8 cellular contexts compared by ENCODE assay signal in the genomic region with DNA sequence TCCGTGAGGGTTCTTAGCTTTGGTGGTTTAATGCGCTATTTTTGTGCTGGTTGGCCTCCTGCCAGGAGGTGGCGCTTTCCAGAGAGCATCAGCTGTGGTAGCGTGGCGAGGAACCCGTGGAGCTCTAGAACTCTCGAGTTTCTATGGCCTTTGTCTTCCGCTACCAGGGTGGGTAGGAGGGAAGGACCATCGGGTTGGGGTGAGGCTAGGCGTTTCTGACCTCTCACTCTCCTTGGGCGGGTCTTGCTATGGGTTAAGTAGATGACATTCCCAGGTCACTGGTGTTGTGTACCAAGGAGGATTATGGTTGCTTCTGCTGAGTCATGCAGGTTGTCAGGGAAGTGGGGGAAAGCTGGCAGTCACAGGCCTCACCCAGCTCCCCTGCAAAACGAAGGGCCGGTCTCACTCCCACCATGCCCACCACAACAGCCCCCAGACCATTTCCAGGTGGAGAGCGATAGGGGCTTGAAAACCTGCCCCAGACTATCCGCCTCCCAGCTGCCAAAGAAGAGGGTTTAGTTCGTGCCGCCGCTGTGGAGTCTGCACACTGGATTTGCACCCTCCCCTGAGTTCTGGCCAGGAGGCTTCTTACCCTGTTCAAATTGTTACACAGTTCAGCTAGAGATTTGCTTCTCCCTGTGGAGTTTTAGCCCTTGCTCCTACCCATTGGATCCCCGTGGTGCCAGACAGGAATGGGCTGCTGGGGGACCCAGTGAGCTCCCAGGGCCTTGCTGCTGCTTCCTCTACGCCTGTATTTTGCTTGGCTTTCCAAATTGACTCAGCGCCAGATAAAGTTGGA. TPM values are rescaled to one million over a fixed set of nuclear protein-coding genes. Genes with fewer than 3 reads are reported as not detected.
A peak's percentile ranks its signal among the peaks of the same experiment; 100 is the strongest.
DNase-seq lines count a peak whose midpoint lies in the region; ATAC-seq and TF ChIP-seq lines count a peak whose summit lies in the region.

No MANE protein-coding gene starts in this region.

- peaks cover 2% of the 10 kb centered on the region for H3K9me3 Mint-ChIP-seq in neural crest cell

- H3K4me2 ChIP-seq in DOHH2 (ENCODE audit: low read length) (no peak overlapping the region), OCI-LY7 (ENCODE audit: low read length) (no peak overlapping the region)

- no peaks in the 10 kb centered on the region for H3K9me2 ChIP-seq in DOHH2 (replicated peaks; ENCODE audit: control insufficient read depth, low read length)
- H3K9me2 ChIP-seq in OCI-LY7 (ENCODE audit: insufficient read depth, low read length) = no peaks in the 10 kb centered on the region

- BruUV-seq in OCI-LY7 (replicated peaks; lab: Mats Ljungman, UMichigan) = no TSS peak

- no peaks in the 10 kb centered on the region for H3K9me3 ChIP-seq in DOHH2 (ENCODE audit: control insufficient read depth, insufficient read depth, low read length)
- H3K9me3 ChIP-seq in OCI-LY7 (ENCODE audit: low read length) = no peaks in the 10 kb centered on the region

- H3K27ac ChIP-seq in DOHH2 (ENCODE audit: low read depth, low read length) (no peak overlapping the region), OCI-LY7 (ENCODE audit: low read depth, low read length, poor library complexity, severe bottlenecking) (no peak overlapping the region), brain microvascular endothelial cell (no peak overlapping the region)

- in situ Hi-C loops in brain microvascular endothelial cell (cut with HindIII; ENCODE audit: low pct_ligation_motif_present, low sequenced_read_pairs) = no loop called here

- ATAC-seq in GM18498 (IDR thresholded peaks at IDR 0.05; ENCODE audit: unreplicated experiment) = no peak

- POLR2A ChIA-PET in OCI-LY7 (lab: Charles Lee) = interaction anchor here (0.6 to 1.3 kb wide), 2 partner anchors 8 to 1796 kb away, joined by 4 to 5 read pairs; no protein-coding TSS in a partner anchor

- peaks cover 29% of the 10 kb centered on the region for H3K36me3 Mint-ChIP-seq in neural crest cell (ENCODE audit: low read depth)

- CTCF ChIA-PET in OCI-LY7 (lab: Charles Lee; ENCODE audit: unreplicated experiment) = no interaction called here

- no peak overlapping the region for H2AFZ ChIP-seq in OCI-LY7 (ENCODE audit: low read length)

- H3K79me2 ChIP-seq in DOHH2 (ENCODE audit: control insufficient read depth, low read length) (no peaks in the 10 kb centered on the region), OCI-LY7 (ENCODE audit: insufficient read depth, low read depth, low read length) (no peaks in the 10 kb centered on the region)

- H3K4me3 Mint-ChIP-seq in neural crest cell = no peak overlapping the region

- peak; percentile 36 for TF ChIP-seq CTCF in DOHH2 (IDR thresholded peaks at IDR 0.05; ENCODE audit: low read depth, low read length, poor library complexity, severe bottlenecking)
- TF ChIP-seq CTCF in OCI-LY7 (conservative IDR thresholded peaks at IDR 0.05; ENCODE audit: low read length) = peak; percentile 53
- peak; percentile 14 for TF ChIP-seq CTCF in brain microvascular endothelial cell (IDR thresholded peaks at IDR 0.05; ENCODE audit: low read depth, low read length, missing control alignments)
- TF ChIP-seq CTCF in neural crest cell (conservative IDR thresholded peaks at IDR 0.05) = peak; percentile 22

- no peaks in the 10 kb centered on the region for H3K4me1 Mint-ChIP-seq in neural crest cell

- H3K27ac Mint-ChIP-seq in neural crest cell (ENCODE audit: unreplicated experiment) = no peak overlapping the region

- H3K27me3 ChIP-seq in DOHH2 (ENCODE audit: control insufficient read depth, low read length) = no peaks in the 10 kb centered on the region
- no peaks in the 10 kb centered on the region for H3K27me3 ChIP-seq in brain microvascular endothelial cell (replicated peaks)

- intact Hi-C loops in OCI-LY7 (cut with micrococcal nuclease; ENCODE audit: unreplicated experiment) = no loop called here

- H3K4me1 ChIP-seq in DOHH2 (ENCODE audit: control insufficient read depth, low read length) = no peaks in the 10 kb centered on the region
- no peaks in the 10 kb centered on the region for H3K4me1 ChIP-seq in OCI-LY7 (ENCODE audit: insufficient read depth, low read length, poor library complexity, severe bottlenecking)

- no peak overlapping the region for H3K4me3 ChIP-seq in DOHH2 (ENCODE audit: low read length)
- no peak overlapping the region for H3K4me3 ChIP-seq in OCI-LY7 (ENCODE audit: low read depth, low read length, poor library complexity, severe bottlenecking)
- H3K4me3 ChIP-seq in brain microvascular endothelial cell (ENCODE audit: low read depth, low read length) = peak overlapping the region; percentile 12

- DNase-seq in OCI-LY7 (ENCODE audit: low spot score) (no peak), brain microvascular endothelial cell (no peak), neural crest cell (ENCODE audit: low read depth, low spot score) (no peak), NCI-H2196 treated with DMSO at 0.1 percent for 48 hours (lab: John Stamatoyannopoulos, UW; ENCODE audit: unreplicated experiment) (no peak), nucleus accumbens (lab: John Stamatoyannopoulos, UW) (no peak), SK-N-DZ (ENCODE audit: low spot score) (no peak)

- peaks cover 26% of the 10 kb centered on the region for H3K36me3 ChIP-seq in DOHH2 (ENCODE audit: control insufficient read depth, low read length)
- peaks cover 75% of the 10 kb centered on the region for H3K36me3 ChIP-seq in OCI-LY7 (ENCODE audit: insufficient read depth, low read length)
- H3K36me3 ChIP-seq in brain microvascular endothelial cell (replicated peaks) = no peaks in the 10 kb centered on the region

- H3F3A ChIP-seq in DOHH2 (ENCODE audit: control insufficient read depth, insufficient read depth) = no peaks in the 10 kb centered on the region

- H4K20me1 ChIP-seq in DOHH2 (ENCODE audit: control insufficient read depth, insufficient read depth, low read depth, low read length) (no peaks in the 10 kb centered on the region), OCI-LY7 (ENCODE audit: insufficient read depth, low read length) (no peaks in the 10 kb centered on the region)

- H3K27me3 Mint-ChIP-seq in neural crest cell (ENCODE audit: low read depth) = no peaks in the 10 kb centered on the region

RNA-seq across cellular contexts. Expression of a gene that starts 21.9 kb away (rescaled TPM):
- 34.3 and 40.2 TPM in 2 replicates for total RNA-seq in OCI-LY7 (2014; rRNA removed; shearing (Covaris generic))
- total RNA-seq in OCI-LY7 (2022) (62.2 and 74.3 TPM in 2 replicates), neural crest cell (79.9 and 82.1 TPM in 2 replicates)
- polyA plus RNA-seq in SK-N-DZ (2014; cell fraction: cytosol; rRNA removed) = 30.6 and 38.3 TPM in 2 replicates
- polyA plus RNA-seq in SK-N-DZ (2014; cell fraction: nucleus; rRNA removed) = 28.4 and 56.8 TPM in 2 replicates

RNA-seq across cellular contexts. Expression of a gene that starts 22.1 kb away (rescaled TPM):
- total RNA-seq in OCI-LY7 (2014; rRNA removed; shearing (Covaris generic)) = 51.2 and 75.5 TPM in 2 replicates
- total RNA-seq in OCI-LY7 (2022) (65.1 and 70.3 TPM in 2 replicates), neural crest cell (47.8 and 50.8 TPM in 2 replicates)
- polyA plus RNA-seq in SK-N-DZ (2014; cell fraction: cytosol; rRNA removed) = 25.0 and 38.0 TPM in 2 replicates
- polyA plus RNA-seq in SK-N-DZ (2014; cell fraction: nucleus; rRNA removed) = 12.8 and 18.9 TPM in 2 replicates
